In genomic region chr9:70392850-70393249, GRCh38 we compare ENCODE assay signal across 17 cellular contexts. TPM values are rescaled to one million over a fixed set of nuclear protein-coding genes. Genes with fewer than 3 reads are reported as not detected.
DNase-seq lines count a peak whose midpoint lies in the region; ATAC-seq and TF ChIP-seq lines count a peak whose summit lies in the region.
"Had no signal": no experiment of that assay in that cellular context is flagged by ENCODE, and none has a peak within 500 bp of the region (broad histone marks: within the 10 kb centered on the region; RNA-seq: fewer than 3 reads in every experiment).

No MANE protein-coding gene starts in this region.

- no peak overlapping the region for H3K4me3 Mint-ChIP-seq in activated naive CD8-positive, alpha-beta T cell
- H3K4me3 Mint-ChIP-seq in activated naive CD8-positive, alpha-beta T cell treated with anti-CD3 and anti-CD28 coated beads for 36 hours: no peak overlapping the region
- no peak overlapping the region for H3K4me3 Mint-ChIP-seq in natural killer cell treated with Interleukin-12 subunit alpha and Interleukin-12 subunit beta and Interleukin-15 and Interleukin-18, amount 100 ng/mL, for 72 hours

- H3K27me3 ChIP-seq in gastroesophageal sphincter (no peaks in the 10 kb centered on the region), upper lobe of left lung (no peaks in the 10 kb centered on the region)
- H3K27me3 ChIP-seq: brain microvascular endothelial cell, hepatocyte had no signal

- H3K4me3 ChIP-seq in gastroesophageal sphincter (no peak overlapping the region), upper lobe of left lung (no peak overlapping the region)
- H3K4me3 ChIP-seq: hepatocyte had no signal

- no peak for ATAC-seq in gastroesophageal sphincter
- no peak for ATAC-seq in natural killer cell treated with Interleukin-12 subunit alpha and Interleukin-12 subunit beta and Interleukin-15 and Interleukin-18, amount 100 ng/mL, for 72 hours
- ATAC-seq in upper lobe of left lung (ENCODE audit: low FRiP score in 2 of 2): peak; percentile 23 to 50
- no peak for ATAC-seq in HG03280 (IDR thresholded peaks at IDR 0.05; ENCODE audit: unreplicated experiment)
- no peak for ATAC-seq in HG03520 (IDR thresholded peaks at IDR 0.05; ENCODE audit: unreplicated experiment)
- no peak for ATAC-seq in GM21360 (IDR thresholded peaks at IDR 0.05; ENCODE audit: unreplicated experiment)

- TF ChIP-seq CTCF in gastroesophageal sphincter (IDR thresholded peaks at IDR 0.05) (no peak), upper lobe of left lung (IDR thresholded peaks at IDR 0.05) (no peak)

- H3K4me1 Mint-ChIP-seq in activated naive CD8-positive, alpha-beta T cell (ENCODE audit: low read depth): peaks cover 85% of the 10 kb centered on the region
- H3K4me1 Mint-ChIP-seq in activated naive CD8-positive, alpha-beta T cell treated with anti-CD3 and anti-CD28 coated beads for 36 hours: peaks cover 69% of the 10 kb centered on the region
- peaks cover 40 to 46% of the 10 kb centered on the region in 2 donors for H3K4me1 Mint-ChIP-seq in natural killer cell treated with Interleukin-12 subunit alpha and Interleukin-12 subunit beta and Interleukin-15 and Interleukin-18, amount 100 ng/mL, for 72 hours (ENCODE audit: low read depth in 2 of 2)

- H3K27ac ChIP-seq in gastroesophageal sphincter: peak overlapping the region in 3 of 4 donors; percentile 8 to 36 (median 15)
- H3K27ac ChIP-seq in upper lobe of left lung: peak overlapping the region; percentile 35 to 69 (median 64)
- H3K27ac ChIP-seq: brain microvascular endothelial cell, hepatocyte had no signal

- DNase-seq in activated naive CD8-positive, alpha-beta T cell treated with anti-CD3 and anti-CD28 coated beads for 36 hours: no peak
- no peak for DNase-seq in natural killer cell treated with Interleukin-12 subunit alpha and Interleukin-12 subunit beta and Interleukin-15 and Interleukin-18, amount 100 ng/mL, for 72 hours (ENCODE audit: low spot score)
- no peak for DNase-seq in upper lobe of left lung
- DNase-seq: activated CD8-positive, alpha-beta memory T cell treated with anti-CD3 and anti-CD28 coated beads for 24 hours; activated gamma-delta T cell; brain microvascular endothelial cell; CD4-positive, alpha-beta memory T cell; kidney glomerular epithelial cell; NCI-H2107; stimulated activated CD4-positive, alpha-beta T cell treated with anti-CD3 and anti-CD28 coated beads, Interleukin-12 subunit alpha, Interleukin-12 subunit beta, amount 100 ng/mL, for 4 hours; SW 1271 had no signal

- H3K9me3 ChIP-seq in gastroesophageal sphincter: no peaks in the 10 kb centered on the region
- no peaks in the 10 kb centered on the region for H3K9me3 ChIP-seq in upper lobe of left lung

- H3K27me3 Mint-ChIP-seq in activated naive CD8-positive, alpha-beta T cell: no peaks in the 10 kb centered on the region
- H3K27me3 Mint-ChIP-seq in activated naive CD8-positive, alpha-beta T cell treated with anti-CD3 and anti-CD28 coated beads for 36 hours: no peaks in the 10 kb centered on the region
- no peaks in the 10 kb centered on the region for H3K27me3 Mint-ChIP-seq in natural killer cell treated with Interleukin-12 subunit alpha and Interleukin-12 subunit beta and Interleukin-15 and Interleukin-18, amount 100 ng/mL, for 72 hours
- H3K27me3 Mint-ChIP-seq: CD4-positive, alpha-beta memory T cell had no signal

- TF ChIP-seq POLR2A in gastroesophageal sphincter (IDR thresholded peaks at IDR 0.05) (no peak), upper lobe of left lung (IDR thresholded peaks at IDR 0.05) (no peak)

- no peaks in the 10 kb centered on the region for H3K36me3 Mint-ChIP-seq in activated naive CD8-positive, alpha-beta T cell
- peaks cover 13% of the 10 kb centered on the region for H3K36me3 Mint-ChIP-seq in activated naive CD8-positive, alpha-beta T cell treated with anti-CD3 and anti-CD28 coated beads for 36 hours
- no peaks in the 10 kb centered on the region for H3K36me3 Mint-ChIP-seq in natural killer cell treated with Interleukin-12 subunit alpha and Interleukin-12 subunit beta and Interleukin-15 and Interleukin-18, amount 100 ng/mL, for 72 hours

- peak overlapping the region; percentile 46 for H3K27ac Mint-ChIP-seq in activated naive CD8-positive, alpha-beta T cell
- H3K27ac Mint-ChIP-seq in activated naive CD8-positive, alpha-beta T cell treated with anti-CD3 and anti-CD28 coated beads for 36 hours: no peak overlapping the region
- peak overlapping the region; percentile 24 to 86 for H3K27ac Mint-ChIP-seq in natural killer cell treated with Interleukin-12 subunit alpha and Interleukin-12 subunit beta and Interleukin-15 and Interleukin-18, amount 100 ng/mL, for 72 hours

- H3K9me3 Mint-ChIP-seq in activated naive CD8-positive, alpha-beta T cell (ENCODE audit: low read depth): no peaks in the 10 kb centered on the region
- no peaks in the 10 kb centered on the region for H3K9me3 Mint-ChIP-seq in activated naive CD8-positive, alpha-beta T cell treated with anti-CD3 and anti-CD28 coated beads for 36 hours
- H3K9me3 Mint-ChIP-seq in natural killer cell treated with Interleukin-12 subunit alpha and Interleukin-12 subunit beta and Interleukin-15 and Interleukin-18, amount 100 ng/mL, for 72 hours: no peaks in the 10 kb centered on the region
- H3K9me3 Mint-ChIP-seq: CD4-positive, alpha-beta memory T cell had no signal

- WGBS in gastroesophageal sphincter (ENCODE audit: low coverage in 1 of 2), 2 donors: 57% methylated on average over 1 to 2 of the region's 3 CpGs
- 44 to 51% methylated on average over 3 of the region's 3 CpGs for WGBS in upper lobe of left lung, 2 donors

- H3K4me1 ChIP-seq in gastroesophageal sphincter: peaks cover 24 to 100% (median 57%) of the 10 kb centered on the region in 3 donors
- peaks cover 80 to 86% (median 81%) of the 10 kb centered on the region in 4 donors for H3K4me1 ChIP-seq in upper lobe of left lung

- no peak for TF ChIP-seq EP300 in gastroesophageal sphincter (IDR thresholded peaks at IDR 0.05)
- no peak for TF ChIP-seq EP300 in upper lobe of left lung (IDR thresholded peaks at IDR 0.05)

- H3K36me3 ChIP-seq in gastroesophageal sphincter: peaks cover 0 to 2% of the 10 kb centered on the region in 2 donors
- peaks cover 0 to under 1% (median 0%) of the 10 kb centered on the region in 4 donors for H3K36me3 ChIP-seq in upper lobe of left lung
- H3K36me3 ChIP-seq: brain microvascular endothelial cell had no signal

RNA-seq across cellular contexts. Expression of gene KLF9, which starts 21.6 kb away (rescaled TPM):
- 10 to 100 TPM; 25.4 to 25.5 TPM for total RNA-seq in activated naive CD8-positive, alpha-beta T cell treated with anti-CD3 and anti-CD28 coated beads for 36 hours
- 100 to 1,000 TPM; 117 to 224 (median 154) TPM for total RNA-seq in gastroesophageal sphincter
- 1 to 10 TPM; 3.3 to 4.0 TPM for total RNA-seq in natural killer cell treated with Interleukin-12 subunit alpha and Interleukin-12 subunit beta and Interleukin-15 and Interleukin-18, amount 100 ng/mL, for 72 hours
- total RNA-seq in upper lobe of left lung: 100 to 1,000 TPM in 2 of 6 donors, 10 to 100 TPM in 4; 51.8 to 135 (median 83.5) TPM

Comparison
In these comparisons a context has a peak if more than half of its experiments do, and no peak if none do; other contexts are left out.
1. ATAC-seq: peak in upper lobe of left lung (2 of 2); none in gastroesophageal sphincter (single experiment), natural killer cell treated with Interleukin-12 subunit alpha and Interleukin-12 subunit beta and Interleukin-15 and Interleukin-18, amount 100 ng/mL, for 72 hours (0 of 2), HG03280 (single experiment), HG03520 (single experiment) and GM21360 (single experiment).
2. RNA of gene KLF9, which starts 21.6 kb away (total RNA-seq): 117 to 224 TPM in gastroesophageal sphincter, 51.8 to 135 TPM in upper lobe of left lung and 25.4 to 25.5 TPM in activated naive CD8-positive, alpha-beta T cell treated with anti-CD3 and anti-CD28 coated beads for 36 hours; 3.3 to 4.0 TPM in natural killer cell treated with Interleukin-12 subunit alpha and Interleukin-12 subunit beta and Interleukin-15 and Interleukin-18, amount 100 ng/mL, for 72 hours; every median in the first group is over 4 times any median in the second.